8 cellular contexts compared by ENCODE assay signal in genomic region chr19:55212447-55212846, GRCh38. TPM values are rescaled to one million over a fixed set of nuclear protein-coding genes. Genes with fewer than 3 reads are reported as not detected.
DNase-seq lines count a peak whose midpoint lies in the region; ATAC-seq and TF ChIP-seq lines count a peak whose summit lies in the region.

No MANE protein-coding gene starts in this region.

- no peak overlapping the region for H3K27ac Mint-ChIP-seq in CD4-positive, alpha-beta memory T cell
- no peak overlapping the region for H3K27ac Mint-ChIP-seq in activated CD8-positive, alpha-beta T cell treated with anti-CD3 and anti-CD28 coated beads for 36 hours

- peaks cover 11% of the 10 kb centered on the region for H3K4me1 ChIP-seq in CD4-positive, alpha-beta memory T cell (ENCODE audit: insufficient read depth, low read length)
- H3K4me1 ChIP-seq in KMS-11 (ENCODE audit: low read depth, poor library complexity, severe bottlenecking) = no peaks in the 10 kb centered on the region
- H3K4me1 ChIP-seq in lower lobe of right lung = peaks cover 10% of the 10 kb centered on the region
- H3K4me1 ChIP-seq in effector memory CD4-positive, alpha-beta T cell (ENCODE audit: control insufficient read depth, insufficient read depth, low read length, poor library complexity, severe bottlenecking) = peaks cover 7% of the 10 kb centered on the region
- H3K4me1 ChIP-seq in sigmoid colon = peaks cover 0 to 31% (median 24%) of the 10 kb centered on the region in 4 donors

- H3K27me3 Mint-ChIP-seq in CD4-positive, alpha-beta memory T cell = peaks cover 21 to 32% of the 10 kb centered on the region in 2 donors
- peaks cover 25% of the 10 kb centered on the region for H3K27me3 Mint-ChIP-seq in activated CD8-positive, alpha-beta T cell treated with anti-CD3 and anti-CD28 coated beads for 36 hours

- no peak overlapping the region for H3K27ac ChIP-seq in CD4-positive, alpha-beta memory T cell (ENCODE audit: low read depth, low read length)
- H3K27ac ChIP-seq in KMS-11 = no peak overlapping the region
- no peak overlapping the region for H3K27ac ChIP-seq in lower lobe of right lung
- no peak overlapping the region for H3K27ac ChIP-seq in effector memory CD4-positive, alpha-beta T cell (ENCODE audit: insufficient read depth, low read length, poor library complexity, severe bottlenecking)
- no peak overlapping the region for H3K27ac ChIP-seq in sigmoid colon

- H3K9me3 ChIP-seq in CD4-positive, alpha-beta memory T cell (ENCODE audit: control insufficient read depth in 1 of 2, low read length in 2 of 2) = no peaks in the 10 kb centered on the region
- H3K9me3 ChIP-seq in lower lobe of right lung = no peaks in the 10 kb centered on the region
- peaks cover 4% of the 10 kb centered on the region for H3K9me3 ChIP-seq in effector memory CD4-positive, alpha-beta T cell (ENCODE audit: control insufficient read depth, low read length)
- no peaks in the 10 kb centered on the region for H3K9me3 ChIP-seq in sigmoid colon

- peaks cover 3 to 16% (median 6%) of the 10 kb centered on the region in 4 donors for H3K4me1 Mint-ChIP-seq in CD4-positive, alpha-beta memory T cell
- H3K4me1 Mint-ChIP-seq in activated CD8-positive, alpha-beta T cell treated with anti-CD3 and anti-CD28 coated beads for 36 hours (ENCODE audit: low read depth) = peaks cover 11% of the 10 kb centered on the region

- H3K9me3 Mint-ChIP-seq in CD4-positive, alpha-beta memory T cell = peaks cover 0 to 24% (median 20%) of the 10 kb centered on the region in 8 donors
- H3K9me3 Mint-ChIP-seq in activated CD8-positive, alpha-beta T cell treated with anti-CD3 and anti-CD28 coated beads for 36 hours = peaks cover 8% of the 10 kb centered on the region

- no peaks in the 10 kb centered on the region for H3K27me3 ChIP-seq in CD4-positive, alpha-beta memory T cell (ENCODE audit: insufficient read depth, low read length)
- peaks cover 58% of the 10 kb centered on the region for H3K27me3 ChIP-seq in KMS-11 (ENCODE audit: insufficient read depth, low read depth)
- peaks cover 7% of the 10 kb centered on the region for H3K27me3 ChIP-seq in lower lobe of right lung (ENCODE audit: low read depth)
- H3K27me3 ChIP-seq in effector memory CD4-positive, alpha-beta T cell (replicated peaks; ENCODE audit: control insufficient read depth, insufficient read depth, low read length, poor library complexity, severe bottlenecking) = no peaks in the 10 kb centered on the region
- H3K27me3 ChIP-seq in sigmoid colon = peaks cover 0 to 43% (median 17%) of the 10 kb centered on the region in 3 donors

- TF ChIP-seq CTCF in KMS-11 (conservative IDR thresholded peaks at IDR 0.05; ENCODE audit: low read depth, low read length) (peak; percentile 91), lower lobe of right lung (IDR thresholded peaks at IDR 0.05) (peak; percentile 35), sigmoid colon (IDR thresholded peaks at IDR 0.05) (no peak)
- peak; percentile 51 for TF ChIP-seq CTCF in activated CD8-positive, alpha-beta T cell treated with anti-CD3 and anti-CD28 coated beads for 36 hours (IDR thresholded peaks at IDR 0.05)

- H2AFZ ChIP-seq in KMS-11 (ENCODE audit: low read depth) = no peak overlapping the region

- WGBS in sigmoid colon, 2 donors = 75 to 81% methylated on average over 3 of the region's 3 CpGs

- intact Hi-C loops in CD4-positive, alpha-beta memory T cell (cut with micrococcal nuclease) = loop anchor here (1.0 kb wide), 2 partner anchors 206 to 291 kb away; no protein-coding TSS in a partner anchor
- intact Hi-C loops in activated CD8-positive, alpha-beta T cell treated with anti-CD3 and anti-CD28 coated beads for 36 hours (cut with micrococcal nuclease) = no loop called here
- intact Hi-C loops in lower lobe of right lung (cut with DNase I) = no loop called here
- intact Hi-C loops in sigmoid colon (cut with DNase I) = no loop called here

- no peak overlapping the region for H3K4me3 ChIP-seq in CD4-positive, alpha-beta memory T cell (ENCODE audit: low read length in 2 of 2)
- H3K4me3 ChIP-seq in KMS-11 (IDR thresholded peaks at IDR 0.05; ENCODE audit: insufficient read depth, low read depth, low read length) = no peak overlapping the region
- no peak overlapping the region for H3K4me3 ChIP-seq in lower lobe of right lung
- no peak overlapping the region for H3K4me3 ChIP-seq in effector memory CD4-positive, alpha-beta T cell (ENCODE audit: insufficient read depth, low read depth, low read length, poor library complexity, severe bottlenecking)
- no peak overlapping the region for H3K4me3 ChIP-seq in sigmoid colon

- POLR2A ChIA-PET in CD4-positive, alpha-beta memory T cell (lab: Charles Lee; ENCODE audit: partially characterized antibody) = interaction anchor here (0.8 kb wide), 1 partner anchor 33 kb away, joined by 3 read pairs; no protein-coding TSS in a partner anchor
- POLR2A ChIA-PET in activated CD8-positive, alpha-beta T cell treated with anti-CD3 and anti-CD28 coated beads for 36 hours (lab: Charles Lee) = no interaction called here

- peak in 4 of 5 donors; percentile 12 to 21 (median 16) for DNase-seq in CD4-positive, alpha-beta memory T cell
- peak; percentile 76 for DNase-seq in activated CD8-positive, alpha-beta T cell treated with anti-CD3 and anti-CD28 coated beads for 36 hours
- DNase-seq in lower lobe of right lung (no peak), sigmoid colon (no peak)
- no peak for DNase-seq in effector memory CD4-positive, alpha-beta T cell

- no peak for TF ChIP-seq EP300 in sigmoid colon (IDR thresholded peaks at IDR 0.05)

- H3K4me2 ChIP-seq in KMS-11 = no peak overlapping the region

- ATAC-seq in activated CD8-positive, alpha-beta T cell treated with anti-CD3 and anti-CD28 coated beads for 36 hours = peak; percentile 27
- peak in 1 of 2 donors; percentile 20 for ATAC-seq in lower lobe of right lung
- ATAC-seq in HG03280 (IDR thresholded peaks at IDR 0.05; ENCODE audit: unreplicated experiment) = no peak
- no peak for ATAC-seq in HG03342 (IDR thresholded peaks at IDR 0.05; ENCODE audit: unreplicated experiment)

- H3K36me3 ChIP-seq in CD4-positive, alpha-beta memory T cell (ENCODE audit: insufficient read depth, low read length) = no peaks in the 10 kb centered on the region
- H3K36me3 ChIP-seq in KMS-11 (ENCODE audit: insufficient read depth) = no peaks in the 10 kb centered on the region
- H3K36me3 ChIP-seq in lower lobe of right lung = no peaks in the 10 kb centered on the region
- no peaks in the 10 kb centered on the region for H3K36me3 ChIP-seq in effector memory CD4-positive, alpha-beta T cell (ENCODE audit: control insufficient read depth, insufficient read depth, low read length)
- H3K36me3 ChIP-seq in sigmoid colon = no peaks in the 10 kb centered on the region

- peaks cover 0 to 4% of the 10 kb centered on the region in 2 donors for H3K36me3 Mint-ChIP-seq in CD4-positive, alpha-beta memory T cell
- H3K36me3 Mint-ChIP-seq in activated CD8-positive, alpha-beta T cell treated with anti-CD3 and anti-CD28 coated beads for 36 hours (ENCODE audit: low read depth) = peaks cover 3% of the 10 kb centered on the region

- H3K4me3 Mint-ChIP-seq in CD4-positive, alpha-beta memory T cell = no peak overlapping the region
- no peak overlapping the region for H3K4me3 Mint-ChIP-seq in activated CD8-positive, alpha-beta T cell treated with anti-CD3 and anti-CD28 coated beads for 36 hours

- no peaks in the 10 kb centered on the region for H4K20me1 ChIP-seq in KMS-11 (ENCODE audit: insufficient read depth)

- H3K79me2 ChIP-seq in KMS-11 (ENCODE audit: insufficient read depth, low read depth) = no peaks in the 10 kb centered on the region

- H3K9ac ChIP-seq in KMS-11 = no peak overlapping the region

- TF ChIP-seq POLR2A in sigmoid colon (IDR thresholded peaks at IDR 0.05) = no peak

- CTCF ChIA-PET in CD4-positive, alpha-beta memory T cell (lab: Charles Lee; ENCODE audit: partially characterized antibody) = no interaction called here
- CTCF ChIA-PET in activated CD8-positive, alpha-beta T cell treated with anti-CD3 and anti-CD28 coated beads for 36 hours (lab: Charles Lee) = no interaction called here

RNA-seq across cellular contexts. Expression of gene PTPRH, which starts 3.1 kb away (rescaled TPM):
- total RNA-seq in CD4-positive, alpha-beta memory T cell = not detected
- polyA plus RNA-seq in CD4-positive, alpha-beta memory T cell = not detected
- not detected for total RNA-seq in activated CD8-positive, alpha-beta T cell treated with anti-CD3 and anti-CD28 coated beads for 36 hours
- total RNA-seq in lower lobe of right lung (0.30 TPM), sigmoid colon (1 to 10 TPM in 3 of 4 donors, under 1 TPM in 1; 0.95 to 4.3 (median 2.0) TPM)
- polyA plus RNA-seq in sigmoid colon = 10 to 100 TPM; 31.2 to 61.3 (median 33.3) TPM

RNA-seq across cellular contexts. Expression of gene TMEM86B, which starts 16.1 kb away (rescaled TPM):
- 10 to 100 TPM; 19.7 to 22.1 TPM for total RNA-seq in CD4-positive, alpha-beta memory T cell
- polyA plus RNA-seq in CD4-positive, alpha-beta memory T cell = 1 to 10 TPM in 1 of 2 donors, not detected in 1; 3.5 TPM
- total RNA-seq in activated CD8-positive, alpha-beta T cell treated with anti-CD3 and anti-CD28 coated beads for 36 hours = 1 to 10 TPM; 5.8 to 6.2 TPM
- total RNA-seq in lower lobe of right lung (4.8 TPM), sigmoid colon (1 to 10 TPM; 1.1 to 3.6 (median 1.8) TPM)
- polyA plus RNA-seq in sigmoid colon = 1 to 10 TPM in 2 of 3 donors, under 1 TPM in 1; 0.69 to 7.9 (median 1.8) TPM

RNA-seq across cellular contexts. Expression of gene SYT5, which starts 32.4 kb away (rescaled TPM):
- not detected for total RNA-seq in CD4-positive, alpha-beta memory T cell
- polyA plus RNA-seq in CD4-positive, alpha-beta memory T cell = under 1 TPM; 0.29 to 0.59 TPM
- not detected for total RNA-seq in activated CD8-positive, alpha-beta T cell treated with anti-CD3 and anti-CD28 coated beads for 36 hours
- total RNA-seq in lower lobe of right lung (not detected), sigmoid colon (1 to 10 TPM in 3 of 4 donors, under 1 TPM in 1; 0.99 to 7.8 (median 2.4) TPM)
- polyA plus RNA-seq in sigmoid colon = 1 to 10 TPM in 2 of 3 donors, under 1 TPM in 1; 0.69 to 9.6 (median 1.6) TPM

RNA-seq across cellular contexts. Expression of gene DNAAF3, which starts 46.0 kb away (rescaled TPM):
- total RNA-seq in CD4-positive, alpha-beta memory T cell = not detected
- under 1 TPM in 1 of 2 donors, not detected in 1; 0.93 TPM for polyA plus RNA-seq in CD4-positive, alpha-beta memory T cell
- total RNA-seq in activated CD8-positive, alpha-beta T cell treated with anti-CD3 and anti-CD28 coated beads for 36 hours = not detected
- total RNA-seq in lower lobe of right lung = 12.8 TPM
- not detected for total RNA-seq in sigmoid colon
- polyA plus RNA-seq in sigmoid colon = 1 to 10 TPM in 1 of 3 donors, not detected in 2; 1.1 TPM

RNA-seq across cellular contexts. Expression of gene PPP6R1, which starts 46.4 kb away (rescaled TPM):
- 100 to 1,000 TPM; 161 to 162 TPM for total RNA-seq in CD4-positive, alpha-beta memory T cell
- polyA plus RNA-seq in CD4-positive, alpha-beta memory T cell = 100 to 1,000 TPM in 1 of 2 donors, 10 to 100 TPM in 1; 22.9 to 107 TPM
- total RNA-seq in activated CD8-positive, alpha-beta T cell treated with anti-CD3 and anti-CD28 coated beads for 36 hours = 100 to 1,000 TPM; 197 to 207 TPM
- total RNA-seq in lower lobe of right lung (69.1 TPM), sigmoid colon (10 to 100 TPM; 17.1 to 46.8 (median 24.9) TPM)
- 10 to 100 TPM; 19.8 to 78.1 (median 22.9) TPM for polyA plus RNA-seq in sigmoid colon

Comparison
In these comparisons a context has a peak if more than half of its experiments do, and no peak if none do; other contexts are left out.
1. DNase-seq: peak in CD4-positive, alpha-beta memory T cell (4 of 5) and activated CD8-positive, alpha-beta T cell treated with anti-CD3 and anti-CD28 coated beads for 36 hours (single experiment); none in lower lobe of right lung (single experiment), effector memory CD4-positive, alpha-beta T cell (0 of 3) and sigmoid colon (single experiment).
2. CTCF ChIP-seq: peak in KMS-11 (single experiment), activated CD8-positive, alpha-beta T cell treated with anti-CD3 and anti-CD28 coated beads for 36 hours (single experiment) and lower lobe of right lung (single experiment); none in sigmoid colon (0 of 4).